ENCODE assay signal across 22 cellular contexts in the genomic region with DNA sequence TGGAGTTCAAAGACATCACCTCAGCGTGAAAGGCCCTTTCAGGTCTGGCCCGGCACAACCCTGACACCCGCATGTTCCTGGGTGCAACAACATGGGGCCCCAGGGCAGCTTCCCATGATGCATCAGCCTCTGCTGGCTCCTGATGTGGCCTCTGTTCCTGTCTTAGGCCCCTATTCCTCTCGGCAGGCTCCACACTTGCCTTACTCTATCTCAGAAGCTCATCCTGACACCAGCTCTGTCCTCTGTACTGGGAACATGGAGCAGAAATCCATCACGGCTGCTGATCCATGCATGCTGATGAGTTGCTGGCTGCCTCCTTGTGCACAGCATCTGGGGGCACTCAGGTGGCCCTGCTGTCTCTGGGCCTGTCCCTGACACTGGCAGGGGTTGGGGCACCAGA.
DNase-seq lines count a peak whose midpoint lies in the region; ATAC-seq and TF ChIP-seq lines count a peak whose summit lies in the region.
"Had no signal": no experiment of that assay in that cellular context is flagged by ENCODE, and none has a peak within 500 bp of the region (broad histone marks: within the 10 kb centered on the region; RNA-seq: fewer than 3 reads in every experiment).

No MANE protein-coding gene starts in this region.

- H3K27me3 Mint-ChIP-seq in activated CD8-positive, alpha-beta memory T cell treated with anti-CD3 and anti-CD28 coated beads, Interleukin-2, amount 10 ng/mL, durations not matched to agents 7 days and 5 days = no peaks in the 10 kb centered on the region

- no peak overlapping the region for H2BK120ac ChIP-seq in trophoblast cell (ENCODE audit: insufficient read depth, low read length, poor library complexity)

- no CpG with 5 or more reads among the region's 5 CpGs for WGBS in trophoblast cell (ENCODE audit: extremely low coverage, insufficient coverage, insufficient read length)

- H3K4me2 ChIP-seq in trophoblast cell (ENCODE audit: low read length) = no peak overlapping the region
- H3K4me2 ChIP-seq: BLaER1 treated with 17β-estradiol and CSF1 and Interleukin-3, amounts not matched to agents 10 nM and 100 nM; KMS-11 had no signal

- no peak overlapping the region for H3K9ac ChIP-seq in trophoblast cell (ENCODE audit: low read length)
- H3K9ac ChIP-seq: BLaER1 treated with 17β-estradiol and CSF1 and Interleukin-3, amounts not matched to agents 10 nM and 100 nM; KMS-11 had no signal

- H3K18ac ChIP-seq in trophoblast cell (ENCODE audit: low read length) = no peak overlapping the region

- no peak for TF ChIP-seq POLR2A in erythroblast (IDR thresholded peaks at IDR 0.05; ENCODE audit: low read length)

- no peaks in the 10 kb centered on the region for H3K79me2 ChIP-seq in trophoblast cell (ENCODE audit: control insufficient read depth, insufficient read depth, low read length, poor library complexity)

- no peaks in the 10 kb centered on the region for H3K9me3 ChIP-seq in right atrium auricular region
- H3K9me3 ChIP-seq in trophoblast cell (ENCODE audit: insufficient read depth, low read depth, low read length) = peaks cover 2% of the 10 kb centered on the region
- H3K9me3 ChIP-seq: BLaER1 treated with 17β-estradiol and CSF1 and Interleukin-3, amounts not matched to agents 10 nM and 100 nM; SJSA1 had no signal

- H4K8ac ChIP-seq in trophoblast cell (ENCODE audit: low read depth, low read length) = no peak overlapping the region

- H3K4me3 ChIP-seq in right atrium auricular region = no peak overlapping the region
- no peak overlapping the region for H3K4me3 ChIP-seq in trophoblast cell (ENCODE audit: low read depth, low read length)
- H3K4me3 ChIP-seq: BLaER1 treated with 17β-estradiol and CSF1 and Interleukin-3, amounts not matched to agents 10 nM and 100 nM; SJSA1 had no signal

- H3K4me1 ChIP-seq in right atrium auricular region (peaks cover 0 to 5% of the 10 kb centered on the region in 2 donors), trophoblast cell (ENCODE audit: control insufficient read depth in 1 of 2, insufficient read depth in 2 of 2, low read length in 2 of 2) (no peaks in the 10 kb centered on the region)

- H3K79me1 ChIP-seq in trophoblast cell (ENCODE audit: low read length) = no peaks in the 10 kb centered on the region

- DNase-seq in activated CD8-positive, alpha-beta memory T cell treated with anti-CD3 and anti-CD28 coated beads, Interleukin-2, amount 10 ng/mL, durations not matched to agents 7 days and 5 days = peak; percentile 22
- DNase-seq in activated CD8-positive, alpha-beta memory T cell treated with anti-CD3 and anti-CD28 coated beads, Interleukin-2, amount 50 U/mL, for 4 hours = no peak
- DNase-seq in right atrium auricular region (ENCODE audit: low spot score) (peak; percentile 23), Right ventricle myocardium inferior (ENCODE audit: missing footprints) (no peak), trophoblast cell (peak; percentile 74 to 76), NCI-H1092 (lab: John Stamatoyannopoulos, UW) (no peak), erythroblast (lab: John Stamatoyannopoulos, UW) (no peak)
- no peak for DNase-seq in activated CD4-positive, alpha-beta T cell treated with anti-CD3 and anti-CD28 coated beads, Interleukin-2, amount 50 U/mL, for 1 hour
- DNase-seq: 8988T; Calu3; CD8-positive, alpha-beta T cell; GDM1; GOT3; IMR-90; NCI-H1105 treated with DMSO at 0.1 percent for 48 hours; NCI-H2029 treated with DMSO at 0.1 percent for 48 hours; NCI-H345; NCI-H524 treated with DMSO at 0.1 percent for 48 hours had no signal

- no peak for ATAC-seq in activated CD8-positive, alpha-beta memory T cell treated with anti-CD3 and anti-CD28 coated beads, Interleukin-2, amount 10 ng/mL, durations not matched to agents 7 days and 5 days
- ATAC-seq in Right ventricle myocardium inferior = no peak
- ATAC-seq: CD8-positive, alpha-beta T cell; HCT116 had no signal

- no peaks in the 10 kb centered on the region for H3K9me3 Mint-ChIP-seq in activated CD8-positive, alpha-beta memory T cell treated with anti-CD3 and anti-CD28 coated beads, Interleukin-2, amount 10 ng/mL, durations not matched to agents 7 days and 5 days (ENCODE audit: low read depth)
- H3K9me3 Mint-ChIP-seq: CD8-positive, alpha-beta T cell had no signal

- H3K27ac ChIP-seq in right atrium auricular region (no peak overlapping the region), trophoblast cell (ENCODE audit: low read depth, low read length) (no peak overlapping the region)
- H3K27ac ChIP-seq: BLaER1 treated with 17β-estradiol and CSF1 and Interleukin-3, amounts not matched to agents 10 nM and 100 nM; KMS-11; SJSA1 had no signal

- no peak overlapping the region for H3K4me3 Mint-ChIP-seq in activated CD8-positive, alpha-beta memory T cell treated with anti-CD3 and anti-CD28 coated beads, Interleukin-2, amount 10 ng/mL, durations not matched to agents 7 days and 5 days
- H3K4me3 Mint-ChIP-seq: CD8-positive, alpha-beta T cell had no signal

- no peak overlapping the region for H2AFZ ChIP-seq in trophoblast cell (ENCODE audit: insufficient read depth, low read length, poor library complexity)

- H2BK5ac ChIP-seq in trophoblast cell (ENCODE audit: low read depth, low read length, poor library complexity) = no peak overlapping the region

- TF ChIP-seq CTCF in right atrium auricular region (IDR thresholded peaks at IDR 0.05) = no peak

- intact Hi-C loops in Right ventricle myocardium inferior (cut with DNase I) = no loop called here

- H3K4me1 Mint-ChIP-seq in activated CD8-positive, alpha-beta memory T cell treated with anti-CD3 and anti-CD28 coated beads, Interleukin-2, amount 10 ng/mL, durations not matched to agents 7 days and 5 days = peaks cover 34% of the 10 kb centered on the region

- no peak overlapping the region for H4K91ac ChIP-seq in trophoblast cell (ENCODE audit: low read depth, low read length)

- CTCF ChIA-PET in activated CD8-positive, alpha-beta memory T cell treated with anti-CD3 and anti-CD28 coated beads, Interleukin-2, amount 10 ng/mL, durations not matched to agents 7 days and 5 days (lab: Charles Lee) = interaction anchor here (0.9 to 4.5 kb wide), 3 partner anchors 8 to 160 kb away, joined by 3 to 23 read pairs (median 6); no protein-coding TSS in a partner anchor

- no peak overlapping the region for H3K14ac ChIP-seq in trophoblast cell (ENCODE audit: low read length)

- no peak overlapping the region for H3K4ac ChIP-seq in trophoblast cell (ENCODE audit: low read depth, low read length)

- H3K23ac ChIP-seq in trophoblast cell (ENCODE audit: low read length) = no peak overlapping the region

- peaks cover 6% of the 10 kb centered on the region for H3K36me3 ChIP-seq in right atrium auricular region
- peaks cover 6 to 15% of the 10 kb centered on the region in 2 experiments for H3K36me3 ChIP-seq in trophoblast cell (ENCODE audit: control insufficient read depth in 1 of 2, insufficient read depth in 2 of 2, low read length in 2 of 2)
- H3K36me3 ChIP-seq: SJSA1 had no signal

- H4K12ac ChIP-seq in trophoblast cell (ENCODE audit: low read depth, low read length) = no peak overlapping the region

- H3K27me3 ChIP-seq in right atrium auricular region = no peaks in the 10 kb centered on the region
- H3K27me3 ChIP-seq in trophoblast cell (ENCODE audit: insufficient read depth, low read length) = no peaks in the 10 kb centered on the region
- H3K27me3 ChIP-seq: SJSA1 had no signal

- H2AK5ac ChIP-seq in trophoblast cell (ENCODE audit: low read length) = no peak overlapping the region

- no peak overlapping the region for H3K27ac Mint-ChIP-seq in activated CD8-positive, alpha-beta memory T cell treated with anti-CD3 and anti-CD28 coated beads, Interleukin-2, amount 10 ng/mL, durations not matched to agents 7 days and 5 days
- H3K27ac Mint-ChIP-seq: CD8-positive, alpha-beta T cell had no signal

- no peaks in the 10 kb centered on the region for H3K36me3 Mint-ChIP-seq in activated CD8-positive, alpha-beta memory T cell treated with anti-CD3 and anti-CD28 coated beads, Interleukin-2, amount 10 ng/mL, durations not matched to agents 7 days and 5 days

- no peak overlapping the region for H2BK12ac ChIP-seq in trophoblast cell (ENCODE audit: low read length)

Comparison
In these comparisons a context has a peak if more than half of its experiments do, and no peak if none do; other contexts are left out.
1. DNase-seq: peak in activated CD8-positive, alpha-beta memory T cell treated with anti-CD3 and anti-CD28 coated beads, Interleukin-2, amount 10 ng/mL, durations not matched to agents 7 days and 5 days (single experiment), right atrium auricular region (single experiment) and trophoblast cell (2 of 2); none in activated CD8-positive, alpha-beta memory T cell treated with anti-CD3 and anti-CD28 coated beads, Interleukin-2, amount 50 U/mL, for 4 hours (single experiment), Right ventricle myocardium inferior (single experiment), NCI-H1092 (single experiment), erythroblast (0 of 2) and activated CD4-positive, alpha-beta T cell treated with anti-CD3 and anti-CD28 coated beads, Interleukin-2, amount 50 U/mL, for 1 hour (single experiment).